1 cellular context compared by ENCODE assay signal in the genomic region with DNA sequence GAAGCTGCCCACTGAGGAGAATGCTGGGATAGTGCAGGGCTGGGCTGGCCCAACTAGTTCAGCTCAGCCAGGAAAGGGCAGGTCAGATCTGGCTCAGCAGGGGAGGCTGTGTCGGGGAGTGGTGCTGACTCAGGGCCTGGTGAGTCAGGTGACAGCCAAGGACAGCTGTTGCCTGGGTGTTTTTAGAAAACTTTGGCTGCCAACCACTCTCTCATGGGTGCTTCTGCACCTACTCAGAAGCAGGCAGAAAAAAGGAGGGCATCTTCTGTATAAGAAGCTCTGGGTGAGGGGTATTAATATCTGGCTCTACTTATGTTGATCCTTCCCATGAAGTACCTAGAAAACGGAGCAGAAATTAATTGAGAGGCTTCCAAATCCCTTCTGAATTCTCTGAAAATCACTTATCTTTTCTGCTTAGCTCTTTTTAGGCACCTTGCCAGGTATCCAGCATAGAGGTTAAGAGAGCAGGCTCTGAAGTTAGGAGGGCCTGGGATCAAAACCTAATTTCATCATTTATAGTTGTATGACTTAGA.
TF ChIP-seq lines count a peak whose summit lies in the region.

No MANE protein-coding gene starts in this region.

TF ChIP-seq in K562, 482 proteins besides CTCF, POLR2A, EP300 and RAD21 (continued from another document and continues in another):
- TF ChIP-seq RCOR1 (IDR thresholded peaks at IDR 0.05; ENCODE audit: borderline replicate concordance in 1 of 2, low read depth in 2 of 2, low read length in 2 of 2) (peak in 1 of 2 experiments; percentile 74; a peak in 2 of 4 replicates), SMARCA4 (IDR thresholded peaks at IDR 0.05) (peak; percentile 71), CREBBP (IDR thresholded peaks at IDR 0.05; ENCODE audit: low read depth, low read length) (no peak), ZNF197 (CRISPR knock-in tag; IDR thresholded peaks at IDR 0.05; ENCODE audit: low read depth) (no peak), ZNF263 (CRISPR knock-in tag; IDR thresholded peaks at IDR 0.05; ENCODE audit: borderline replicate concordance) (no peak), FOSL1 (tag; conservative IDR thresholded peaks at IDR 0.05) (peak; percentile 94), SMAD4 (CRISPR knock-in tag; conservative IDR thresholded peaks at IDR 0.05) (0 out of 2 replicates have a peak, but pooled peaks have one; percentile 40), MTA3 (IDR thresholded peaks at IDR 0.05; ENCODE audit: borderline replicate concordance) (peak; percentile 26; the same call in 1 of the 2 replicates), RBBP5 (IDR thresholded peaks at IDR 0.05; ENCODE audit: borderline replicate concordance, insufficient read depth, low read length, poor library complexity, severe bottlenecking) (peak; percentile 7), ZNF316 (IDR thresholded peaks at IDR 0.05) (peak; percentile 94), NCOA1 (IDR thresholded peaks at IDR 0.05; ENCODE audit: low read depth) (0 out of 2 replicates have a peak, but pooled peaks have one; percentile 32), ZNF77 (CRISPR knock-in tag; IDR thresholded peaks at IDR 0.05) (no peak), TOE1 (IDR thresholded peaks at IDR 0.05; ENCODE audit: borderline replicate concordance) (peak; percentile 76; the same call in 1 of the 2 replicates), TOE1 (CRISPR knock-in tag; IDR thresholded peaks at IDR 0.05; ENCODE audit: borderline replicate concordance, low read depth) (no peak), NFE2 (IDR thresholded peaks at IDR 0.05; ENCODE audit: low read depth) (peak; percentile 92), NRF1 (conservative IDR thresholded peaks at IDR 0.05 in 1 of 2, IDR thresholded peaks at IDR 0.05 in 1 of 2) (peak in 1 of 2 experiments; percentile 43; a peak in 2 of 4 replicates), RAD51 (IDR thresholded peaks at IDR 0.05; ENCODE audit: borderline replicate concordance, low read depth) (peak; percentile 84), SOX6 (IDR thresholded peaks at IDR 0.05) (peak; percentile 56; the same call in 1 of the 2 replicates), MAFF (IDR thresholded peaks at IDR 0.05; ENCODE audit: low read length) (peak; percentile 72), CXXC5 (CRISPR knock-in tag; IDR thresholded peaks at IDR 0.05) (0 out of 2 replicates have a peak, but pooled peaks have one; percentile 17), CBFA2T3 (IDR thresholded peaks at IDR 0.05) (peak; percentile 47; the same call in 1 of the 2 replicates), MYNN (IDR thresholded peaks at IDR 0.05) (peak; percentile 78; the same call in 1 of the 2 replicates), MYNN (CRISPR knock-in tag; IDR thresholded peaks at IDR 0.05) (no peak), TRIM24 (IDR thresholded peaks at IDR 0.05) (peak in 1 of 2 experiments; percentile 55; a peak in 2 of 4 replicates), JUN (IDR thresholded peaks at IDR 0.05; ENCODE audit: borderline replicate concordance, low read depth, low read length) (peak; percentile 63; the same call in 1 of the 2 replicates), JUN (CRISPR knock-in tag; IDR thresholded peaks at IDR 0.05; ENCODE audit: borderline replicate concordance) (no peak), ZNF584 (CRISPR knock-in tag; IDR thresholded peaks at IDR 0.05; ENCODE audit: low read depth) (no peak), ZNF408 (CRISPR knock-in tag; IDR thresholded peaks at IDR 0.05; ENCODE audit: low read depth) (no peak), TBL1XR1 (IDR thresholded peaks at IDR 0.05; ENCODE audit: low read length in 2 of 2) (0 out of 4 replicates have a peak, but pooled peaks of 1 of the 2 experiments have one; percentile 37), KDM1A (IDR thresholded peaks at IDR 0.05) (peak; percentile 35 to 37; a peak in 1 of 4 replicates), ATF7 (IDR thresholded peaks at IDR 0.05) (peak; percentile 55), FOXK2 (conservative IDR thresholded peaks at IDR 0.05 in 1 of 2, IDR thresholded peaks at IDR 0.05 in 1 of 2; ENCODE audit: low read depth in 2 of 2) (peak; percentile 44 to 45; a peak in 2 of 4 replicates), JUND (IDR thresholded peaks at IDR 0.05; ENCODE audit: borderline replicate concordance, low read depth, low read length) (peak; percentile 91), JUND (tag; IDR thresholded peaks at IDR 0.05; ENCODE audit: borderline replicate concordance, low read depth, low read length) (peak; percentile 89; the same call in 2 of the 3 replicates)
- TF ChIP-seq, protein P1, sequence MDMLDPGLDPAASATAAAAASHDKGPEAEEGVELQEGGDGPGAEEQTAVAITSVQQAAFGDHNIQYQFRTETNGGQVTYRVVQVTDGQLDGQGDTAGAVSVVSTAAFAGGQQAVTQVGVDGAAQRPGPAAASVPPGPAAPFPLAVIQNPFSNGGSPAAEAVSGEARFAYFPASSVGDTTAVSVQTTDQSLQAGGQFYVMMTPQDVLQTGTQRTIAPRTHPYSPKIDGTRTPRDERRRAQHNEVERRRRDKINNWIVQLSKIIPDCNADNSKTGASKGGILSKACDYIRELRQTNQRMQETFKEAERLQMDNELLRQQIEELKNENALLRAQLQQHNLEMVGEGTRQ (CRISPR knock-in tag; IDR thresholded peaks at IDR 0.05), result peak; percentile 79
- TF ChIP-seq, protein P2, sequence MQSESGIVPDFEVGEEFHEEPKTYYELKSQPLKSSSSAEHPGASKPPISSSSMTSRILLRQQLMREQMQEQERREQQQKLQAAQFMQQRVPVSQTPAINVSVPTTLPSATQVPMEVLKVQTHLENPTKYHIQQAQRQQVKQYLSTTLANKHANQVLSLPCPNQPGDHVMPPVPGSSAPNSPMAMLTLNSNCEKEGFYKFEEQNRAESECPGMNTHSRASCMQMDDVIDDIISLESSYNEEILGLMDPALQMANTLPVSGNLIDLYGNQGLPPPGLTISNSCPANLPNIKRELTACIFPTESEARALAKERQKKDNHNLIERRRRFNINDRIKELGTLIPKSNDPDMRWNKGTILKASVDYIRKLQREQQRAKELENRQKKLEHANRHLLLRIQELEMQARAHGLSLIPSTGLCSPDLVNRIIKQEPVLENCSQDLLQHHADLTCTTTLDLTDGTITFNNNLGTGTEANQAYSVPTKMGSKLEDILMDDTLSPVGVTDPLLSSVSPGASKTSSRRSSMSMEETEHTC (IDR thresholded peaks at IDR 0.05), result peak; percentile 88
- TF ChIP-seq, protein P3, sequence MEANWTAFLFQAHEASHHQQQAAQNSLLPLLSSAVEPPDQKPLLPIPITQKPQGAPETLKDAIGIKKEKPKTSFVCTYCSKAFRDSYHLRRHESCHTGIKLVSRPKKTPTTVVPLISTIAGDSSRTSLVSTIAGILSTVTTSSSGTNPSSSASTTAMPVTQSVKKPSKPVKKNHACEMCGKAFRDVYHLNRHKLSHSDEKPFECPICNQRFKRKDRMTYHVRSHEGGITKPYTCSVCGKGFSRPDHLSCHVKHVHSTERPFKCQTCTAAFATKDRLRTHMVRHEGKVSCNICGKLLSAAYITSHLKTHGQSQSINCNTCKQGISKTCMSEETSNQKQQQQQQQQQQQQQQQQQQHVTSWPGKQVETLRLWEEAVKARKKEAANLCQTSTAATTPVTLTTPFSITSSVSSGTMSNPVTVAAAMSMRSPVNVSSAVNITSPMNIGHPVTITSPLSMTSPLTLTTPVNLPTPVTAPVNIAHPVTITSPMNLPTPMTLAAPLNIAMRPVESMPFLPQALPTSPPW (CRISPR knock-in tag; IDR thresholded peaks at IDR 0.05), result peak; percentile 60
- TF ChIP-seq, protein P4, sequence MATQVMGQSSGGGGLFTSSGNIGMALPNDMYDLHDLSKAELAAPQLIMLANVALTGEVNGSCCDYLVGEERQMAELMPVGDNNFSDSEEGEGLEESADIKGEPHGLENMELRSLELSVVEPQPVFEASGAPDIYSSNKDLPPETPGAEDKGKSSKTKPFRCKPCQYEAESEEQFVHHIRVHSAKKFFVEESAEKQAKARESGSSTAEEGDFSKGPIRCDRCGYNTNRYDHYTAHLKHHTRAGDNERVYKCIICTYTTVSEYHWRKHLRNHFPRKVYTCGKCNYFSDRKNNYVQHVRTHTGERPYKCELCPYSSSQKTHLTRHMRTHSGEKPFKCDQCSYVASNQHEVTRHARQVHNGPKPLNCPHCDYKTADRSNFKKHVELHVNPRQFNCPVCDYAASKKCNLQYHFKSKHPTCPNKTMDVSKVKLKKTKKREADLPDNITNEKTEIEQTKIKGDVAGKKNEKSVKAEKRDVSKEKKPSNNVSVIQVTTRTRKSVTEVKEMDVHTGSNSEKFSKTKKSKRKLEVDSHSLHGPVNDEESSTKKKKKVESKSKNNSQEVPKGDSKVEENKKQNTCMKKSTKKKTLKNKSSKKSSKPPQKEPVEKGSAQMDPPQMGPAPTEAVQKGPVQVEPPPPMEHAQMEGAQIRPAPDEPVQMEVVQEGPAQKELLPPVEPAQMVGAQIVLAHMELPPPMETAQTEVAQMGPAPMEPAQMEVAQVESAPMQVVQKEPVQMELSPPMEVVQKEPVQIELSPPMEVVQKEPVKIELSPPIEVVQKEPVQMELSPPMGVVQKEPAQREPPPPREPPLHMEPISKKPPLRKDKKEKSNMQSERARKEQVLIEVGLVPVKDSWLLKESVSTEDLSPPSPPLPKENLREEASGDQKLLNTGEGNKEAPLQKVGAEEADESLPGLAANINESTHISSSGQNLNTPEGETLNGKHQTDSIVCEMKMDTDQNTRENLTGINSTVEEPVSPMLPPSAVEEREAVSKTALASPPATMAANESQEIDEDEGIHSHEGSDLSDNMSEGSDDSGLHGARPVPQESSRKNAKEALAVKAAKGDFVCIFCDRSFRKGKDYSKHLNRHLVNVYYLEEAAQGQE (CRISPR knock-in tag; IDR thresholded peaks at IDR 0.05; ENCODE audit: low read depth), result 0 out of 2 replicates have a peak, but pooled peaks have one; percentile 57
- TF ChIP-seq, protein P5, sequence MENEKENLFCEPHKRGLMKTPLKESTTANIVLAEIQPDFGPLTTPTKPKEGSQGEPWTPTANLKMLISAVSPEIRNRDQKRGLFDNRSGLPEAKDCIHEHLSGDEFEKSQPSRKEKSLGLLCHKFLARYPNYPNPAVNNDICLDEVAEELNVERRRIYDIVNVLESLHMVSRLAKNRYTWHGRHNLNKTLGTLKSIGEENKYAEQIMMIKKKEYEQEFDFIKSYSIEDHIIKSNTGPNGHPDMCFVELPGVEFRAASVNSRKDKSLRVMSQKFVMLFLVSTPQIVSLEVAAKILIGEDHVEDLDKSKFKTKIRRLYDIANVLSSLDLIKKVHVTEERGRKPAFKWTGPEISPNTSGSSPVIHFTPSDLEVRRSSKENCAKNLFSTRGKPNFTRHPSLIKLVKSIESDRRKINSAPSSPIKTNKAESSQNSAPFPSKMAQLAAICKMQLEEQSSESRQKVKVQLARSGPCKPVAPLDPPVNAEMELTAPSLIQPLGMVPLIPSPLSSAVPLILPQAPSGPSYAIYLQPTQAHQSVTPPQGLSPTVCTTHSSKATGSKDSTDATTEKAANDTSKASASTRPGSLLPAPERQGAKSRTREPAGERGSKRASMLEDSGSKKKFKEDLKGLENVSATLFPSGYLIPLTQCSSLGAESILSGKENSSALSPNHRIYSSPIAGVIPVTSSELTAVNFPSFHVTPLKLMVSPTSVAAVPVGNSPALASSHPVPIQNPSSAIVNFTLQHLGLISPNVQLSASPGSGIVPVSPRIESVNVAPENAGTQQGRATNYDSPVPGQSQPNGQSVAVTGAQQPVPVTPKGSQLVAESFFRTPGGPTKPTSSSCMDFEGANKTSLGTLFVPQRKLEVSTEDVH (IDR thresholded peaks at IDR 0.05; ENCODE audit: low read depth, partially characterized antibody), result no peak
- TF ChIP-seq, protein P6, sequence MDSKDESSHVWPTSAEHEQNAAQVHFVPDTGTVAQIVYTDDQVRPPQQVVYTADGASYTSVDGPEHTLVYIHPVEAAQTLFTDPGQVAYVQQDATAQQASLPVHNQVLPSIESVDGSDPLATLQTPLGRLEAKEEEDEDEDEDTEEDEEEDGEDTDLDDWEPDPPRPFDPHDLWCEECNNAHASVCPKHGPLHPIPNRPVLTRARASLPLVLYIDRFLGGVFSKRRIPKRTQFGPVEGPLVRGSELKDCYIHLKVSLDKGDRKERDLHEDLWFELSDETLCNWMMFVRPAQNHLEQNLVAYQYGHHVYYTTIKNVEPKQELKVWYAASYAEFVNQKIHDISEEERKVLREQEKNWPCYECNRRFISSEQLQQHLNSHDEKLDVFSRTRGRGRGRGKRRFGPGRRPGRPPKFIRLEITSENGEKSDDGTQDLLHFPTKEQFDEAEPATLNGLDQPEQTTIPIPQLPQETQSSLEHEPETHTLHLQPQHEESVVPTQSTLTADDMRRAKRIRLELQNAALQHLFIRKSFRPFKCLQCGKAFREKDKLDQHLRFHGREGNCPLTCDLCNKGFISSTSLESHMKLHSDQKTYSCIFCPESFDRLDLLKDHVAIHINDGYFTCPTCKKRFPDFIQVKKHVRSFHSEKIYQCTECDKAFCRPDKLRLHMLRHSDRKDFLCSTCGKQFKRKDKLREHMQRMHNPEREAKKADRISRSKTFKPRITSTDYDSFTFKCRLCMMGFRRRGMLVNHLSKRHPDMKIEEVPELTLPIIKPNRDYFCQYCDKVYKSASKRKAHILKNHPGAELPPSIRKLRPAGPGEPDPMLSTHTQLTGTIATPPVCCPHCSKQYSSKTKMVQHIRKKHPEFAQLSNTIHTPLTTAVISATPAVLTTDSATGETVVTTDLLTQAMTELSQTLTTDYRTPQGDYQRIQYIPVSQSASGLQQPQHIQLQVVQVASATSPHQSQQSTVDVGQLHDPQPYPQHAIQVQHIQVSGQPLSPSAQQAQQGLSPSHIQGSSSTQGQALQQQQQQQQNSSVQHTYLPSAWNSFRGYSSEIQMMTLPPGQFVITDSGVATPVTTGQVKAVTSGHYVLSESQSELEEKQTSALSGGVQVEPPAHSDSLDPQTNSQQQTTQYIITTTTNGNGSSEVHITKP (IDR thresholded peaks at IDR 0.05; ENCODE audit: partially characterized antibody), result peak; percentile 80
- TF ChIP-seq, protein P7, sequence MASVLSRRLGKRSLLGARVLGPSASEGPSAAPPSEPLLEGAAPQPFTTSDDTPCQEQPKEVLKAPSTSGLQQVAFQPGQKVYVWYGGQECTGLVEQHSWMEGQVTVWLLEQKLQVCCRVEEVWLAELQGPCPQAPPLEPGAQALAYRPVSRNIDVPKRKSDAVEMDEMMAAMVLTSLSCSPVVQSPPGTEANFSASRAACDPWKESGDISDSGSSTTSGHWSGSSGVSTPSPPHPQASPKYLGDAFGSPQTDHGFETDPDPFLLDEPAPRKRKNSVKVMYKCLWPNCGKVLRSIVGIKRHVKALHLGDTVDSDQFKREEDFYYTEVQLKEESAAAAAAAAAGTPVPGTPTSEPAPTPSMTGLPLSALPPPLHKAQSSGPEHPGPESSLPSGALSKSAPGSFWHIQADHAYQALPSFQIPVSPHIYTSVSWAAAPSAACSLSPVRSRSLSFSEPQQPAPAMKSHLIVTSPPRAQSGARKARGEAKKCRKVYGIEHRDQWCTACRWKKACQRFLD (CRISPR knock-in tag; IDR thresholded peaks at IDR 0.05), result 0 out of 2 replicates have a peak, but pooled peaks have one; percentile 27
- TF ChIP-seq, protein P8, sequence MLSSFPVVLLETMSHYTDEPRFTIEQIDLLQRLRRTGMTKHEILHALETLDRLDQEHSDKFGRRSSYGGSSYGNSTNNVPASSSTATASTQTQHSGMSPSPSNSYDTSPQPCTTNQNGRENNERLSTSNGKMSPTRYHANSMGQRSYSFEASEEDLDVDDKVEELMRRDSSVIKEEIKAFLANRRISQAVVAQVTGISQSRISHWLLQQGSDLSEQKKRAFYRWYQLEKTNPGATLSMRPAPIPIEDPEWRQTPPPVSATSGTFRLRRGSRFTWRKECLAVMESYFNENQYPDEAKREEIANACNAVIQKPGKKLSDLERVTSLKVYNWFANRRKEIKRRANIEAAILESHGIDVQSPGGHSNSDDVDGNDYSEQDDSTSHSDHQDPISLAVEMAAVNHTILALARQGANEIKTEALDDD (IDR thresholded peaks at IDR 0.05), result peak; percentile 83
- TF ChIP-seq, protein P9, sequence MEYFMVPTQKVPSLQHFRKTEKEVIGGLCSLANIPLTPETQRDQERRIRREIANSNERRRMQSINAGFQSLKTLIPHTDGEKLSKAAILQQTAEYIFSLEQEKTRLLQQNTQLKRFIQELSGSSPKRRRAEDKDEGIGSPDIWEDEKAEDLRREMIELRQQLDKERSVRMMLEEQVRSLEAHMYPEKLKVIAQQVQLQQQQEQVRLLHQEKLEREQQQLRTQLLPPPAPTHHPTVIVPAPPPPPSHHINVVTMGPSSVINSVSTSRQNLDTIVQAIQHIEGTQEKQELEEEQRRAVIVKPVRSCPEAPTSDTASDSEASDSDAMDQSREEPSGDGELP (CRISPR knock-in tag; IDR thresholded peaks at IDR 0.05; ENCODE audit: borderline replicate concordance), result peak; percentile 98
